20 cellular contexts compared by ENCODE assay signal in genomic region chr1:4005431-4005830, GRCh38.
"Had no signal": no experiment of that assay in that cellular context is flagged by ENCODE, and none has a peak within 500 bp of the region (broad histone marks: within the 10 kb centered on the region; RNA-seq: fewer than 3 reads in every experiment).

No MANE protein-coding gene starts in this region.

- H3K4me1 ChIP-seq: esophagus squamous epithelium, gastroesophageal sphincter, left ventricle myocardium inferior, lower lobe of right lung, tibial artery, upper lobe of left lung, vagina had no signal

- ATAC-seq: gastroesophageal sphincter, left cardiac atrium, lower lobe of right lung, right cardiac atrium had no signal

- H3K27me3 Mint-ChIP-seq: memory B cell had no signal

- H3K4me3 ChIP-seq: esophagus squamous epithelium, gastroesophageal sphincter, left ventricle myocardium inferior, lower lobe of right lung, smooth muscle cell, tibial artery, upper lobe of left lung, vagina had no signal

- H3K9me3 ChIP-seq: esophagus squamous epithelium, vagina had no signal

- H3K27ac ChIP-seq: esophagus squamous epithelium, gastroesophageal sphincter, left ventricle myocardium inferior, lower lobe of right lung, neutrophil, tibial artery, upper lobe of left lung, vagina had no signal

- H3K36me3 ChIP-seq: esophagus squamous epithelium, gastroesophageal sphincter, left ventricle myocardium inferior, lower lobe of right lung, neutrophil, tibial artery, upper lobe of left lung, vagina had no signal

- H3K4me3 Mint-ChIP-seq: immature natural killer cell; memory B cell; stimulated activated naive CD8-positive, alpha-beta T cell treated with anti-CD3 and anti-CD28 coated beads, Interleukin-15, Interleukin-2, amounts not matched to agents 100 ng/mL and 50 ng/mL, for 24 hours had no signal

- DNase-seq: dermis blood vessel endothelial cell; esophagus squamous epithelium; foreskin fibroblast; glutamatergic neuron; immature natural killer cell; left cardiac atrium; left ventricle myocardium inferior; lower lobe of right lung; midbrain; right cardiac atrium; stimulated activated CD4-positive, alpha-beta T cell treated with anti-CD3 and anti-CD28 coated beads, Interleukin-2, amount 100 ng/mL, for 48 hours; upper lobe of left lung had no signal

- H3K27me3 ChIP-seq: upper lobe of left lung, vagina had no signal

- H3K27ac Mint-ChIP-seq: immature natural killer cell; memory B cell; progenitor cell of endocrine pancreas; stimulated activated naive CD8-positive, alpha-beta T cell treated with anti-CD3 and anti-CD28 coated beads, Interleukin-15, Interleukin-2, amounts not matched to agents 100 ng/mL and 50 ng/mL, for 24 hours had no signal
